ENCODE assay signal across 34 cellular contexts in the genomic region with DNA sequence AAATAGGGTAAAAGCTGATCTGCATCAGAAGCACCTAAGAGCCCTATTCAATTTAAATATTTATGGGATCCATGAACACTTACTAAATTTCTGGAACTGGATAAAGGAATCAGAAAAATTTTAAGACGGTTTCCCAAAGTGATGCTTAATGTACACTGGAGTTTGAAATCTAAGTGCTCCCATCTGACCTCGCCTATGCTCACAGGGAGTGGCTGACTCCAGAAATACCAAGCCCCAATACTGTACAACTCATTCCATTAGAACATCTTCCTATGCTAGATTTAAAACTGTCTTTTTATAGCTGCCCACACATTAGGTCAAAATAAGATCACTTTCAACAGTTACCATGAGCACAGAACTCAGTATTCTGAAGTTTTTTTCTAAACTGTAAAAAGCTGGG.
"Had no signal": no experiment of that assay in that cellular context is flagged by ENCODE, and none has a peak within 500 bp of the region (broad histone marks: within the 10 kb centered on the region; RNA-seq: fewer than 3 reads in every experiment).

No MANE protein-coding gene starts in this region.

- H3K4me2 ChIP-seq: KMS-11 had no signal

- H3K27me3 ChIP-seq: MG63 had no signal

- H3K4me3 ChIP-seq: MG63 had no signal

- H3K9ac ChIP-seq: KMS-11 had no signal

- H3K9me3 ChIP-seq: MG63 had no signal

- H3K27ac ChIP-seq: KMS-11 had no signal

- H3K36me3 ChIP-seq: MG63 had no signal

- DNase-seq: Karpas-422, Kasumi-1, KBM-7, KG1, MG63, MM.1S, MV-4-11, NCI-H1048, NCI-H1092, NCI-H1092 treated with DMSO at 0.1 percent for 48 hours, NCI-H1105, NCI-H1105 treated with DMSO at 0.1 percent for 48 hours, NCI-H1417, NCI-H1417 treated with DMSO at 0.1 percent for 48 hours, NCI-H1436, NCI-H1436 treated with DMSO at 0.1 percent for 48 hours, NCI-H146, NCI-H1694, NCI-H1694 treated with DMSO at 0.1 percent for 48 hours, NCI-H187, NCI-H187 treated with DMSO at 0.1 percent for 48 hours, NCI-H1930, NCI-H2029, NCI-H2029 treated with DMSO at 0.1 percent for 48 hours, NCI-H2081, NCI-H2081 treated with DMSO at 0.1 percent for 48 hours, NCI-H2171, NCI-H2171 treated with DMSO at 0.1 percent for 48 hours, NCI-H2227 treated with DMSO at 0.1 percent for 48 hours, NCI-H226, NCI-H345, NCI-H446, NCI-H446 treated with DMSO at 0.1 percent for 48 hours had no signal
